Comparison of ENCODE assay signal across 20 cellular contexts in the genomic region with DNA sequence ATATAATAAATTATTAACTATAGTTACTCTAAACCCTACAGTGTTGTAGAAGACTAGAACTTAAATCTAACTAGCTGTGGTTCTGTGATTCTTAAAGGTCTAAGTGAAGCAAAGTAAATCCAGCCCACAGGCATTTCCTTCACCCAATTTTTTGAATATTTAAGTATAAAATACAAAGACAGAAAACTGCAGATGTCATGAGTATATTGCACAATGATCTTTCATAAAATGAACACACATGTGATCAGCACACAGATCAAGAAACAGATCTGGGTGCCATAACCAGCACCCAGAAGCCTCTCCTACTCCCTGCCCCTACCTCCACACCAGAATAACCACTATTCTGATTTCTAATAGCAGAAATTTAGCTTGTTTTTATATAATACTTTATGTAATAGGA.
"Had no signal": no experiment of that assay in that cellular context is flagged by ENCODE, and none has a peak within 500 bp of the region (broad histone marks: within the 10 kb centered on the region; RNA-seq: fewer than 3 reads in every experiment).

No MANE protein-coding gene starts in this region.

- H3K4me3 ChIP-seq: ascending aorta, spleen, thyroid gland had no signal

- H3K9me3 Mint-ChIP-seq: immature natural killer cell had no signal

- H3K4me3 Mint-ChIP-seq: activated CD8-positive, alpha-beta T cell treated with anti-CD3 and anti-CD28 coated beads for 36 hours; activated naive CD8-positive, alpha-beta T cell treated with anti-CD3 and anti-CD28 coated beads, Interleukin-2, amount 50 U/mL, for 24 hours; dendritic cell treated with granulocyte-macrophage colony-stimulating factor and Interleukin-4, amounts not matched to agents 40 ng/mL and 50 ng/mL, for 4 days; immature natural killer cell; memory B cell; stimulated activated naive B cell treated with anti-CD40 and anti-IgM and Interleukin-4, amounts not matched to agents 10 μg/mL and 1 μg/mL and 100 μg/mL, for 72 hours had no signal

- H3K9me3 ChIP-seq: ascending aorta, thyroid gland had no signal

- DNase-seq: activated CD4-positive, alpha-beta T cell treated with anti-CD3 and anti-CD28 coated beads for 48 hours; activated CD4-positive, CD25-positive, alpha-beta regulatory T cell; activated CD8-positive, alpha-beta T cell treated with anti-CD3 and anti-CD28 coated beads for 36 hours; activated naive CD4-positive, alpha-beta T cell treated with Interleukin-2 at 50 U/mL for 16 hours; activated naive CD8-positive, alpha-beta T cell treated with anti-CD3 and anti-CD28 coated beads, Interleukin-2, amount 50 U/mL, for 24 hours; activated T-cell treated with anti-CD3 and anti-CD28 coated beads, Interleukin-2, amount 50 U/mL, for 1 hour; effector CD8-positive, alpha-beta T cell; immature natural killer cell; spleen; stimulated activated naive B cell treated with anti-CD40 and anti-IgM and Interleukin-4, amounts not matched to agents 10 μg/mL and 1 μg/mL and 100 μg/mL, for 72 hours; T-helper 1 cell; T-helper 9 cell; thyroid gland had no signal

- H3K27ac ChIP-seq: ascending aorta, parathyroid adenoma, spleen, thyroid gland had no signal

- H3K27me3 Mint-ChIP-seq: activated CD8-positive, alpha-beta T cell treated with anti-CD3 and anti-CD28 coated beads for 36 hours; activated naive CD8-positive, alpha-beta T cell treated with anti-CD3 and anti-CD28 coated beads, Interleukin-2, amount 50 U/mL, for 24 hours; dendritic cell treated with granulocyte-macrophage colony-stimulating factor and Interleukin-4, amounts not matched to agents 40 ng/mL and 50 ng/mL, for 4 days; memory B cell; stimulated activated naive B cell treated with anti-CD40 and anti-IgM and Interleukin-4, amounts not matched to agents 10 μg/mL and 1 μg/mL and 100 μg/mL, for 72 hours had no signal

- H3K27me3 ChIP-seq: ascending aorta, spleen, thyroid gland had no signal

- H3K4me1 ChIP-seq: parathyroid adenoma had no signal

- ATAC-seq: activated CD8-positive, alpha-beta T cell treated with anti-CD3 and anti-CD28 coated beads for 36 hours; activated naive CD8-positive, alpha-beta T cell treated with anti-CD3 and anti-CD28 coated beads, Interleukin-2, amount 50 U/mL, for 24 hours; esophagus mucosa; SK-N-SH treated with all-trans-retinoic acid at 6 μM for 48 hours; stimulated activated naive B cell treated with anti-CD40 and anti-IgM and Interleukin-4, amounts not matched to agents 10 μg/mL and 1 μg/mL and 100 μg/mL, for 72 hours had no signal

- H3K27ac Mint-ChIP-seq: activated T-helper 2 cell treated with anti-CD3 and anti-CD28 coated beads, Interferon-gamma antibody, Interleukin-2, Interleukin-4, amounts not matched to agents 10 μg/mL and 5 μg/mL and 100 μg/mL, durations not matched to agents 14 hours and 24 hours and 36 hours; dendritic cell treated with granulocyte-macrophage colony-stimulating factor and Interleukin-4, amounts not matched to agents 40 ng/mL and 50 ng/mL, for 4 days; memory B cell; stimulated activated naive B cell treated with anti-CD40 and anti-IgM and Interleukin-4, amounts not matched to agents 10 μg/mL and 1 μg/mL and 100 μg/mL, for 72 hours had no signal

- H3K36me3 ChIP-seq: ascending aorta, thyroid gland had no signal
